ENCODE assay signal across 9 cellular contexts in the genomic region with DNA sequence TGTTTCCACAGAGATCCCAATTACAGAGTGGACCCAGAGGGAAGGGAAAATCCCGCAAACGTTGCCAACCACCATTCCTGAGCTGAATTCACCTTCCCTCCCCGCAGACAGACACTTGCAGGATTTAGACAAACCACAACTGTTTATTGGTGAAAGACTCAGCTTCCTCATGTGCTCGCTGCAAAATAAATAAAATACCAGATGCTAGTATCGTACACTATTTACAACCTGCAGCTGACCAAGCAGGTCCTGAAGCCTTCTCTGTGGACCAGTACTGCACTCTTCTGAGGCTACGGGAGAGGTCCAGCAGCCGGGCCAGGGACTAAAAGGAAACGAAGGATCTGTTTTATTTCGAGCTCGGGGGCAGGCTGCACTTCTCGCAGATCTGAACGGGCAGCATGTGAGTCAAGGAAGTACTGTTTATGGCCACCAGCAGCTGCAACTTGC. TPM values are rescaled to one million over a fixed set of nuclear protein-coding genes. Genes with fewer than 3 reads are reported as not detected.
DNase-seq lines count a peak whose midpoint lies in the region; ATAC-seq lines count a peak whose summit lies in the region.
"Had no signal": no experiment of that assay in that cellular context is flagged by ENCODE, and none has a peak within 500 bp of the region (broad histone marks: within the 10 kb centered on the region; RNA-seq: fewer than 3 reads in every experiment).

No MANE protein-coding gene starts in this region.

- POLR2A ChIA-PET in activated CD4-positive, alpha-beta T cell treated with anti-CD3 and anti-CD28 coated beads, Interleukin-2, amount 10 ng/mL, durations not matched to agents 7 days and 5 days (lab: Charles Lee): interaction anchor here (0.6 kb wide), 1 partner anchor 77 kb away, joined by 18 read pairs; the partner anchor contains the start of gene MTREX

- DNase-seq in activated CD4-positive, alpha-beta T cell treated with anti-CD3 and anti-CD28 coated beads for 48 hours: peak; percentile 18
- no peak for DNase-seq in activated CD4-positive, alpha-beta T cell treated with anti-CD3 and anti-CD28 coated beads, Interleukin-2, amount 10 ng/mL, durations not matched to agents 7 days and 5 days
- DNase-seq in T-helper 17 cell: no peak
- no peak for DNase-seq in stimulated activated effector memory CD8-positive, alpha-beta T cell treated with anti-CD3 and anti-CD28 coated beads, Interleukin-12 subunit alpha, Interleukin-12 subunit beta, amount 100 ng/mL, for 72 hours (ENCODE audit: low spot score in 2 of 2)
- no peak for DNase-seq in retina
- no peak for DNase-seq in NCI-H2196 treated with DMSO at 0.1 percent for 48 hours (lab: John Stamatoyannopoulos, UW; ENCODE audit: unreplicated experiment)
- DNase-seq: left cardiac atrium had no signal

- H3K4me3 Mint-ChIP-seq in activated CD4-positive, alpha-beta T cell treated with anti-CD3 and anti-CD28 coated beads, Interleukin-2, amount 10 ng/mL, durations not matched to agents 7 days and 5 days: no peak overlapping the region
- peak overlapping the region; percentile 93 for H3K4me3 Mint-ChIP-seq in T-helper 17 cell
- peak overlapping the region; percentile 92 for H3K4me3 Mint-ChIP-seq in stimulated activated effector memory CD8-positive, alpha-beta T cell treated with anti-CD3 and anti-CD28 coated beads, Interleukin-12 subunit alpha, Interleukin-12 subunit beta, amount 100 ng/mL, for 72 hours

- no peaks in the 10 kb centered on the region for H3K9me3 ChIP-seq in T-helper 17 cell (ENCODE audit: control insufficient read depth, low read length, poor library complexity, severe bottlenecking)
- no peaks in the 10 kb centered on the region for H3K9me3 ChIP-seq in iPS-15b (ENCODE audit: control insufficient read depth, insufficient read depth, low read length)

- H3K36me3 ChIP-seq in iPS-15b (ENCODE audit: control insufficient read depth, insufficient read depth, low read length): no peaks in the 10 kb centered on the region

- H3K9me3 Mint-ChIP-seq in activated CD4-positive, alpha-beta T cell treated with anti-CD3 and anti-CD28 coated beads, Interleukin-2, amount 10 ng/mL, durations not matched to agents 7 days and 5 days: no peaks in the 10 kb centered on the region
- no peaks in the 10 kb centered on the region for H3K9me3 Mint-ChIP-seq in stimulated activated effector memory CD8-positive, alpha-beta T cell treated with anti-CD3 and anti-CD28 coated beads, Interleukin-12 subunit alpha, Interleukin-12 subunit beta, amount 100 ng/mL, for 72 hours

- peaks cover 36% of the 10 kb centered on the region for H3K4me1 Mint-ChIP-seq in activated CD4-positive, alpha-beta T cell treated with anti-CD3 and anti-CD28 coated beads, Interleukin-2, amount 10 ng/mL, durations not matched to agents 7 days and 5 days
- H3K4me1 Mint-ChIP-seq in T-helper 17 cell: peaks cover 24% of the 10 kb centered on the region
- peaks cover 59% of the 10 kb centered on the region for H3K4me1 Mint-ChIP-seq in stimulated activated effector memory CD8-positive, alpha-beta T cell treated with anti-CD3 and anti-CD28 coated beads, Interleukin-12 subunit alpha, Interleukin-12 subunit beta, amount 100 ng/mL, for 72 hours

- H3K36me3 Mint-ChIP-seq in activated CD4-positive, alpha-beta T cell treated with anti-CD3 and anti-CD28 coated beads, Interleukin-2, amount 10 ng/mL, durations not matched to agents 7 days and 5 days (ENCODE audit: low read depth): peaks cover 1% of the 10 kb centered on the region
- peaks cover 6% of the 10 kb centered on the region for H3K36me3 Mint-ChIP-seq in T-helper 17 cell (ENCODE audit: low read depth)
- H3K36me3 Mint-ChIP-seq in stimulated activated effector memory CD8-positive, alpha-beta T cell treated with anti-CD3 and anti-CD28 coated beads, Interleukin-12 subunit alpha, Interleukin-12 subunit beta, amount 100 ng/mL, for 72 hours: peaks cover 10% of the 10 kb centered on the region

- H3K9ac ChIP-seq in iPS-15b (ENCODE audit: low read depth, low read length): no peak overlapping the region

- peaks cover 95% of the 10 kb centered on the region for H3K27me3 ChIP-seq in iPS-15b (ENCODE audit: control insufficient read depth, insufficient read depth, low read length)

- H3K4me1 ChIP-seq in iPS-15b (ENCODE audit: control insufficient read depth, insufficient read depth, low read length): peaks cover 7% of the 10 kb centered on the region

- CTCF ChIA-PET in activated CD4-positive, alpha-beta T cell treated with anti-CD3 and anti-CD28 coated beads, Interleukin-2, amount 10 ng/mL, durations not matched to agents 7 days and 5 days (lab: Charles Lee): interaction anchor here (0.8 to 3.3 kb wide), 5 partner anchors 10 to 60 kb away, joined by 3 to 16 read pairs (median 3); no protein-coding TSS in a partner anchor

- no peak for ATAC-seq in T-helper 17 cell
- no peak for ATAC-seq in stimulated activated effector memory CD8-positive, alpha-beta T cell treated with anti-CD3 and anti-CD28 coated beads, Interleukin-12 subunit alpha, Interleukin-12 subunit beta, amount 100 ng/mL, for 72 hours
- no peak for ATAC-seq in HG02981 (IDR thresholded peaks at IDR 0.05; ENCODE audit: unreplicated experiment)
- ATAC-seq: left cardiac atrium had no signal

- H3K4me3 ChIP-seq in iPS-15b (ENCODE audit: low read depth, low read length): peak overlapping the region; percentile 70

- no peak overlapping the region for H3K27ac Mint-ChIP-seq in activated CD4-positive, alpha-beta T cell treated with anti-CD3 and anti-CD28 coated beads, Interleukin-2, amount 10 ng/mL, durations not matched to agents 7 days and 5 days
- no peak overlapping the region for H3K27ac Mint-ChIP-seq in T-helper 17 cell
- H3K27ac Mint-ChIP-seq in stimulated activated effector memory CD8-positive, alpha-beta T cell treated with anti-CD3 and anti-CD28 coated beads, Interleukin-12 subunit alpha, Interleukin-12 subunit beta, amount 100 ng/mL, for 72 hours: no peak overlapping the region

- H3K27me3 Mint-ChIP-seq in activated CD4-positive, alpha-beta T cell treated with anti-CD3 and anti-CD28 coated beads, Interleukin-2, amount 10 ng/mL, durations not matched to agents 7 days and 5 days: peaks cover 76% of the 10 kb centered on the region
- peaks cover 71% of the 10 kb centered on the region for H3K27me3 Mint-ChIP-seq in T-helper 17 cell

RNA-seq across cellular contexts. Expression of gene CCNO, which starts 2.4 kb away (rescaled TPM):
- total RNA-seq in activated CD4-positive, alpha-beta T cell treated with anti-CD3 and anti-CD28 coated beads, Interleukin-2, amount 10 ng/mL, durations not matched to agents 7 days and 5 days: not detected
- total RNA-seq in T-helper 17 cell: not detected

RNA-seq across cellular contexts. Expression of gene MCIDAS, which starts 3.9 kb away (rescaled TPM):
- not detected for total RNA-seq in activated CD4-positive, alpha-beta T cell treated with anti-CD3 and anti-CD28 coated beads, Interleukin-2, amount 10 ng/mL, durations not matched to agents 7 days and 5 days
- total RNA-seq in T-helper 17 cell: not detected
- total RNA-seq: left cardiac atrium had no signal

RNA-seq across cellular contexts. Expression of gene CDC20B, which starts 58.1 kb away (rescaled TPM):
- total RNA-seq in activated CD4-positive, alpha-beta T cell treated with anti-CD3 and anti-CD28 coated beads, Interleukin-2, amount 10 ng/mL, durations not matched to agents 7 days and 5 days: under 1 TPM in 1 of 2 experiments, not detected in 1; 0.12 TPM
- not detected for total RNA-seq in T-helper 17 cell
- total RNA-seq: left cardiac atrium had no signal
